Comparison of ENCODE assay signal across 7 cellular contexts in genomic region chr16:30369091-30369937, GRCh38. TPM values are rescaled to one million over a fixed set of nuclear protein-coding genes. Genes with fewer than 3 reads are reported as not detected.
A peak's percentile ranks its signal among the peaks of the same experiment; 100 is the strongest.
DNase-seq lines count a peak whose midpoint lies in the region.
"Had no signal": no experiment of that assay in that cellular context is flagged by ENCODE, and none has a peak within 500 bp of the region (broad histone marks: within the 10 kb centered on the region; RNA-seq: fewer than 3 reads in every experiment).

No MANE protein-coding gene starts in this region.

- H3K27ac ChIP-seq in layer of hippocampus (ENCODE audit: low read depth, low read length) = peak overlapping the region; percentile 70

- POLR2A ChIA-PET in activated CD4-positive, alpha-beta memory T cell treated with anti-CD3 and anti-CD28 coated beads, Interleukin-2, amount 10 ng/mL, durations not matched to agents 7 days and 5 days (lab: Charles Lee) = interaction anchor here (0.6 to 5.8 kb wide), 9 partner anchors 9 to 277 kb away, joined by 3 to 83 read pairs (median 5); partner anchors contain the start of genes CD2BP2, SEPTIN1, TBX6 and ZNF48

- H3K4me1 Mint-ChIP-seq in activated CD4-positive, alpha-beta memory T cell treated with anti-CD3 and anti-CD28 coated beads, Interleukin-2, amount 10 ng/mL, durations not matched to agents 7 days and 5 days = peaks cover 51% of the 10 kb centered on the region

- peak overlapping the region; percentile 80 for H3K27ac Mint-ChIP-seq in activated CD4-positive, alpha-beta memory T cell treated with anti-CD3 and anti-CD28 coated beads, Interleukin-2, amount 10 ng/mL, durations not matched to agents 7 days and 5 days

- H3K36me3 Mint-ChIP-seq in activated CD4-positive, alpha-beta memory T cell treated with anti-CD3 and anti-CD28 coated beads, Interleukin-2, amount 10 ng/mL, durations not matched to agents 7 days and 5 days (ENCODE audit: low read depth) = peaks cover 44% of the 10 kb centered on the region

- CTCF ChIA-PET in activated CD4-positive, alpha-beta memory T cell treated with anti-CD3 and anti-CD28 coated beads, Interleukin-2, amount 10 ng/mL, durations not matched to agents 7 days and 5 days (lab: Charles Lee) = interaction anchor here (0.6 to 2.8 kb wide), 9 partner anchors 9 to 337 kb away, joined by 3 to 9 read pairs (median 4); partner anchors contain the start of genes FBRS and ZNF771

- peak overlapping the region; percentile 86 for H3K4me3 Mint-ChIP-seq in activated CD4-positive, alpha-beta memory T cell treated with anti-CD3 and anti-CD28 coated beads, Interleukin-2, amount 10 ng/mL, durations not matched to agents 7 days and 5 days

- H3K9me3 Mint-ChIP-seq in activated CD4-positive, alpha-beta memory T cell treated with anti-CD3 and anti-CD28 coated beads, Interleukin-2, amount 10 ng/mL, durations not matched to agents 7 days and 5 days = no peaks in the 10 kb centered on the region

- no peaks in the 10 kb centered on the region for H3K27me3 ChIP-seq in layer of hippocampus (ENCODE audit: control insufficient read depth, insufficient read depth, low read length)

- DNase-seq in COLO668 (lab: John Stamatoyannopoulos, UW; ENCODE audit: unreplicated experiment) = peak; percentile 18
- DNase-seq in activated CD4-positive, alpha-beta memory T cell treated with anti-CD3 and anti-CD28 coated beads, Interleukin-2, amount 10 ng/mL, durations not matched to agents 7 days and 5 days = no peak
- no peak for DNase-seq in NCI-H1436 (lab: John Stamatoyannopoulos, UW)
- no peak for DNase-seq in iPS-NIHi7 (ENCODE audit: extremely low spot score)
- no peak for DNase-seq in stimulated activated CD4-positive, alpha-beta T cell treated with anti-CD3 and anti-CD28 coated beads, Interleukin-12 subunit alpha, Interleukin-12 subunit beta, amount 100 ng/mL, for 4 hours

- H3K27me3 Mint-ChIP-seq in activated CD4-positive, alpha-beta memory T cell treated with anti-CD3 and anti-CD28 coated beads, Interleukin-2, amount 10 ng/mL, durations not matched to agents 7 days and 5 days = no peaks in the 10 kb centered on the region

RNA-seq across cellular contexts. Expression of gene TBC1D10B, which starts 1.0 kb away (rescaled TPM):
- total RNA-seq in activated CD4-positive, alpha-beta memory T cell treated with anti-CD3 and anti-CD28 coated beads, Interleukin-2, amount 10 ng/mL, durations not matched to agents 7 days and 5 days = 10 to 100 TPM; 69.2 TPM

RNA-seq across cellular contexts. Expression of gene MYL11, which starts 5.3 kb away (rescaled TPM):
- total RNA-seq in activated CD4-positive, alpha-beta memory T cell treated with anti-CD3 and anti-CD28 coated beads, Interleukin-2, amount 10 ng/mL, durations not matched to agents 7 days and 5 days = 1 to 10 TPM in 1 of 2 experiments, not detected in 1; 1.2 TPM
- total RNA-seq: HT1080 had no signal

RNA-seq across cellular contexts. Expression of gene SEPTIN1, which starts 13.0 kb away (rescaled TPM):
- total RNA-seq in activated CD4-positive, alpha-beta memory T cell treated with anti-CD3 and anti-CD28 coated beads, Interleukin-2, amount 10 ng/mL, durations not matched to agents 7 days and 5 days = 100 to 1,000 TPM; 343 to 354 TPM

RNA-seq across cellular contexts. Expression of gene CD2BP2, which starts 14.2 kb away (rescaled TPM):
- 10 to 100 TPM; 75.6 to 75.9 TPM for total RNA-seq in activated CD4-positive, alpha-beta memory T cell treated with anti-CD3 and anti-CD28 coated beads, Interleukin-2, amount 10 ng/mL, durations not matched to agents 7 days and 5 days

RNA-seq across cellular contexts. Expression of gene ZNF48, which starts 25.9 kb away (rescaled TPM):
- total RNA-seq in activated CD4-positive, alpha-beta memory T cell treated with anti-CD3 and anti-CD28 coated beads, Interleukin-2, amount 10 ng/mL, durations not matched to agents 7 days and 5 days = 10 to 100 TPM; 14.2 to 14.5 TPM
